ENCODE assay signal across 9 cellular contexts in genomic region chr17:82217120-82217529, GRCh38. TPM values are rescaled to one million over a fixed set of nuclear protein-coding genes. Genes with fewer than 3 reads are reported as not detected.
DNase-seq lines count a peak whose midpoint lies in the region; ATAC-seq and TF ChIP-seq lines count a peak whose summit lies in the region.
"Had no signal": no experiment of that assay in that cellular context is flagged by ENCODE, and none has a peak within 500 bp of the region (broad histone marks: within the 10 kb centered on the region; RNA-seq: fewer than 3 reads in every experiment).

No MANE protein-coding gene starts in this region.

- no peaks in the 10 kb centered on the region for H3K27me3 Mint-ChIP-seq in Calu3 (ENCODE audit: unreplicated experiment)
- H3K27me3 Mint-ChIP-seq in WTC11 (ENCODE audit: low read depth): peaks cover 33% of the 10 kb centered on the region

- H3K4me3 Mint-ChIP-seq in Calu3 (ENCODE audit: low read depth, unreplicated experiment): peak overlapping the region; percentile 19
- no peak overlapping the region for H3K4me3 Mint-ChIP-seq in WTC11

- H3K36me3 ChIP-seq in SK-N-SH (replicated peaks in 1 of 2; ENCODE audit: control insufficient read depth in 1 of 2, insufficient read depth in 2 of 2, low read length in 1 of 2): no peaks in the 10 kb centered on the region
- no peaks in the 10 kb centered on the region for H3K36me3 ChIP-seq in sigmoid colon
- H3K36me3 ChIP-seq in Karpas-422 (ENCODE audit: insufficient read depth, low read length): no peaks in the 10 kb centered on the region

- H3K9me3 Mint-ChIP-seq in Calu3 (ENCODE audit: low read depth, unreplicated experiment) (no peaks in the 10 kb centered on the region), WTC11 (no peaks in the 10 kb centered on the region; the same call in 1 of the 2 replicates)

- no peaks in the 10 kb centered on the region for H3K27me3 ChIP-seq in SK-N-SH (ENCODE audit: insufficient read depth)
- H3K27me3 ChIP-seq in sigmoid colon: no peaks in the 10 kb centered on the region
- H3K27me3 ChIP-seq in Karpas-422 (ENCODE audit: low read length): no peaks in the 10 kb centered on the region

- H3K27ac ChIP-seq in SK-N-SH (ENCODE audit: low read depth in 2 of 2, low read length in 1 of 2) (peak overlapping the region; percentile 83 to 94), sigmoid colon (peak overlapping the region; percentile 53 to 76 (median 62)), Karpas-422 (ENCODE audit: low read length) (no peak overlapping the region)

- no peaks in the 10 kb centered on the region for H4K20me1 ChIP-seq in SK-N-SH (ENCODE audit: insufficient read depth)
- H4K20me1 ChIP-seq in Karpas-422 (ENCODE audit: insufficient read depth, low read depth, low read length): no peaks in the 10 kb centered on the region

- H3K27ac Mint-ChIP-seq in Calu3 (ENCODE audit: unreplicated experiment) (peak overlapping the region; percentile 72), WTC11 (no peak overlapping the region)

- DNase-seq in Calu3 (no peak), SK-N-SH (no peak), fibroblast of gingiva (ENCODE audit: low read depth) (peak; percentile 48), sigmoid colon (peak; percentile 68), Karpas-422 (no peak), WTC11 (ENCODE audit: low spot score) (no peak), AG08395 (ENCODE audit: low spot score) (no peak)
- DNase-seq: NCI-H2029 treated with DMSO at 0.1 percent for 48 hours had no signal

- H3K4me2 ChIP-seq in SK-N-SH (peak overlapping the region; percentile 68), Karpas-422 (ENCODE audit: low read depth, low read length, poor library complexity, severe bottlenecking) (no peak overlapping the region)

- H3K9ac ChIP-seq in SK-N-SH (peak overlapping the region; percentile 70), Karpas-422 (ENCODE audit: low read length) (no peak overlapping the region)

- H3K9me2 ChIP-seq in SK-N-SH (no peaks in the 10 kb centered on the region), Karpas-422 (replicated peaks; ENCODE audit: insufficient read depth, low read length) (no peaks in the 10 kb centered on the region)

- H3K4me1 Mint-ChIP-seq in Calu3 (ENCODE audit: low read depth, unreplicated experiment) (peaks cover 46% of the 10 kb centered on the region), WTC11 (0 out of 2 replicates have a peak, but pooled peaks cover 2% of the 10 kb centered on the region)

- TF ChIP-seq EP300 in SK-N-SH (IDR thresholded peaks at IDR 0.05; ENCODE audit: borderline replicate concordance in 1 of 2, low read depth in 1 of 2, low read length in 1 of 2) (no peak), sigmoid colon (IDR thresholded peaks at IDR 0.05) (no peak)

- WGBS in SK-N-SH (ENCODE audit: low lambda C conversion rate): 74% methylated on average over 5 of the region's 12 CpGs
- WGBS in sigmoid colon, 2 donors: 74 to 75% methylated on average over 12 of the region's 12 CpGs

- TF ChIP-seq CTCF in Calu3 (IDR thresholded peaks at IDR 0.05; ENCODE audit: unreplicated experiment) (no peak), SK-N-SH (IDR thresholded peaks at IDR 0.05) (no peak), sigmoid colon (IDR thresholded peaks at IDR 0.05) (no peak), WTC11 (IDR thresholded peaks at IDR 0.05) (no peak)

- BruUV-seq in Calu3 (replicated peaks; lab: Mats Ljungman, UMichigan): no TSS peak

- CTCF ChIA-PET in Calu3 (lab: Charles Lee): no interaction called here
- CTCF ChIA-PET in SK-N-SH (lab: Yijun Ruan, JAX): interaction anchor here (6.4 kb wide), 1 partner anchor 20 kb away, joined by 45 read pairs; no protein-coding TSS in a partner anchor
- CTCF ChIA-PET in WTC11 (lab: Charles Lee): no interaction called here

- TF ChIP-seq RAD21 in SK-N-SH (IDR thresholded peaks at IDR 0.05; ENCODE audit: low read length): no peak

- H2AFZ ChIP-seq in SK-N-SH (ENCODE audit: low read depth): peak overlapping the region; percentile 25; the same call in 1 of the 2 replicates
- H2AFZ ChIP-seq in Karpas-422 (ENCODE audit: low read length): no peak overlapping the region

- intact Hi-C loops in Calu3 (cut with micrococcal nuclease; ENCODE audit: unreplicated experiment): no loop called here
- intact Hi-C loops in sigmoid colon (cut with DNase I): no loop called here

- POLR2A ChIA-PET in SK-N-SH (lab: Yijun Ruan, JAX): no interaction called here
- POLR2A ChIA-PET in WTC11 (lab: Charles Lee): no interaction called here

- H3K36me3 Mint-ChIP-seq in Calu3 (ENCODE audit: insufficient read depth, unreplicated experiment) (peaks cover 50% of the 10 kb centered on the region), WTC11 (no peaks in the 10 kb centered on the region)

- H3F3A ChIP-seq in SK-N-SH (replicated peaks; ENCODE audit: insufficient read depth): peaks cover 29% of the 10 kb centered on the region

- H3K79me2 ChIP-seq in SK-N-SH (ENCODE audit: insufficient read depth) (peaks cover 24% of the 10 kb centered on the region; the same call in 1 of the 2 replicates), Karpas-422 (ENCODE audit: low read length) (no peaks in the 10 kb centered on the region)

- ATAC-seq in WTC11 (no peak), HG02938 (IDR thresholded peaks at IDR 0.05; ENCODE audit: unreplicated experiment) (no peak)

- no peak overlapping the region for H3K4me3 ChIP-seq in SK-N-SH (ENCODE audit: low read depth in 2 of 2, low read length in 1 of 2)
- H3K4me3 ChIP-seq in sigmoid colon: no peak overlapping the region
- H3K4me3 ChIP-seq in Karpas-422 (ENCODE audit: low read length): no peak overlapping the region

- TF ChIP-seq POLR2A in sigmoid colon (IDR thresholded peaks at IDR 0.05): no peak

- peaks cover 34 to 35% of the 10 kb centered on the region in 2 experiments for H3K4me1 ChIP-seq in SK-N-SH (ENCODE audit: control insufficient read depth in 1 of 2, insufficient read depth in 2 of 2, low read depth in 1 of 2, low read length in 1 of 2)
- H3K4me1 ChIP-seq in sigmoid colon: peaks cover 0 to 27% (median 8%) of the 10 kb centered on the region in 4 donors
- H3K4me1 ChIP-seq in Karpas-422 (ENCODE audit: low read length): peaks cover 7% of the 10 kb centered on the region

- no peaks in the 10 kb centered on the region for H3K9me3 ChIP-seq in SK-N-SH
- H3K9me3 ChIP-seq in sigmoid colon: no peaks in the 10 kb centered on the region
- H3K9me3 ChIP-seq in Karpas-422 (ENCODE audit: low read length): no peaks in the 10 kb centered on the region

TF ChIP-seq in SK-N-SH, 30 proteins besides CTCF, POLR2A, EP300 and RAD21:
- TF ChIP-seq SMC3 (IDR thresholded peaks at IDR 0.05; ENCODE audit: low read depth, low read length) (no peak), RCOR1 (IDR thresholded peaks at IDR 0.05; ENCODE audit: low read length) (no peak), TCF12 (IDR thresholded peaks at IDR 0.05) (no peak), RXRA (IDR thresholded peaks at IDR 0.05; ENCODE audit: borderline replicate concordance, low read depth) (no peak)

TF ChIP-seq in WTC11, 78 proteins besides CTCF, POLR2A, EP300 and RAD21 (continues in another document):
- no peak for TF ChIP-seq ATF2 (CRISPR knock-in tag; IDR thresholded peaks at IDR 0.05; ENCODE audit: borderline replicate concordance, low read depth)
- no peak for TF ChIP-seq ZNF416 (CRISPR knock-in tag; IDR thresholded peaks at IDR 0.05)
- no peak for TF ChIP-seq NR3C1 (CRISPR knock-in tag; conservative IDR thresholded peaks at IDR 0.05; ENCODE audit: low read depth)
- TF ChIP-seq HMGA2 (CRISPR knock-in tag; IDR thresholded peaks at IDR 0.05): no peak
- TF ChIP-seq RELA (CRISPR knock-in tag; IDR thresholded peaks at IDR 0.05; ENCODE audit: borderline replicate concordance): no peak

RNA-seq across cellular contexts. Expression of gene CCDC57, which starts 4.5 kb away (rescaled TPM):
- total RNA-seq in Calu3 (2022) (69.9 and 76.8 TPM in 2 replicates), sigmoid colon (10 to 100 TPM; 13.3 to 34.1 (median 20.8) TPM), WTC11 (2021) (15.1 to 20.0 TPM (median 16.9 TPM) in 3 replicates)
- polyA plus RNA-seq in SK-N-SH (2012; rRNA removed) (68.6 and 82.9 TPM in 2 replicates), sigmoid colon (10 to 100 TPM; 17.4 to 47.8 (median 25.4) TPM)
- 11.2 and 17.5 TPM in 2 replicates for polyA plus RNA-seq in SK-N-SH (2012; cell fraction: cytosol; rRNA removed)
- polyA plus RNA-seq in SK-N-SH (2012; cell fraction: nucleus; rRNA removed): 417 and 423 TPM in 2 replicates
- total RNA-seq in Karpas-422 (2014; rRNA removed; shearing (Covaris generic); ENCODE audit: low replicate concordance): 31.3 and 37.4 TPM in 2 replicates

RNA-seq across cellular contexts. Expression of gene SLC16A3, which starts 11.7 kb away (rescaled TPM):
- 44.7 and 47.2 TPM in 2 replicates for total RNA-seq in Calu3 (2022)
- polyA plus RNA-seq in SK-N-SH (2012; rRNA removed): 68.8 and 70.7 TPM in 2 replicates
- polyA plus RNA-seq in SK-N-SH (2012; cell fraction: cytosol; rRNA removed): 25.2 and 42.6 TPM in 2 replicates
- polyA plus RNA-seq in SK-N-SH (2012; cell fraction: nucleus; rRNA removed): 38.5 and 58.7 TPM in 2 replicates
- total RNA-seq in sigmoid colon: 10 to 100 TPM in 3 of 4 donors, 1 to 10 TPM in 1; 9.6 to 19.7 (median 11.6) TPM
- polyA plus RNA-seq in sigmoid colon: 100 to 1,000 TPM in 1 of 3 donors, 10 to 100 TPM in 2; 10.8 to 140 (median 37.9) TPM
- total RNA-seq in Karpas-422 (2014; rRNA removed; shearing (Covaris generic); ENCODE audit: low replicate concordance): 0.67 and 6.0 TPM in 2 replicates
- total RNA-seq in WTC11 (2021): 28.7 to 65.3 TPM (median 58.5 TPM) in 3 replicates

RNA-seq across cellular contexts. Expression of gene CSNK1D, which starts 56.4 kb away (rescaled TPM):
- total RNA-seq in Calu3 (2022) (157 and 160 TPM in 2 replicates), sigmoid colon (10 to 100 TPM; 45.1 to 61.2 (median 48.9) TPM), WTC11 (2021) (101 to 111 TPM (median 107 TPM) in 3 replicates)
- polyA plus RNA-seq in SK-N-SH (2012; rRNA removed) (133 and 216 TPM in 2 replicates), sigmoid colon (100 to 1,000 TPM in 1 of 3 donors, 10 to 100 TPM in 2; 55.9 to 142 (median 86.2) TPM)
- 121 and 170 TPM in 2 replicates for polyA plus RNA-seq in SK-N-SH (2012; cell fraction: cytosol; rRNA removed)
- 670 and 707 TPM in 2 replicates for polyA plus RNA-seq in SK-N-SH (2012; cell fraction: nucleus; rRNA removed)
- total RNA-seq in Karpas-422 (2014; rRNA removed; shearing (Covaris generic); ENCODE audit: low replicate concordance): 27.1 and 30.6 TPM in 2 replicates

Comparison
In these comparisons a context has a peak if more than half of its experiments do, and no peak if none do; other contexts are left out.
1. DNase-seq: peak in fibroblast of gingiva (single experiment) and sigmoid colon (single experiment); none in Calu3 (single experiment), SK-N-SH (single experiment), Karpas-422 (single experiment), WTC11 (single experiment) and AG08395 (single experiment).